In the genomic region with DNA sequence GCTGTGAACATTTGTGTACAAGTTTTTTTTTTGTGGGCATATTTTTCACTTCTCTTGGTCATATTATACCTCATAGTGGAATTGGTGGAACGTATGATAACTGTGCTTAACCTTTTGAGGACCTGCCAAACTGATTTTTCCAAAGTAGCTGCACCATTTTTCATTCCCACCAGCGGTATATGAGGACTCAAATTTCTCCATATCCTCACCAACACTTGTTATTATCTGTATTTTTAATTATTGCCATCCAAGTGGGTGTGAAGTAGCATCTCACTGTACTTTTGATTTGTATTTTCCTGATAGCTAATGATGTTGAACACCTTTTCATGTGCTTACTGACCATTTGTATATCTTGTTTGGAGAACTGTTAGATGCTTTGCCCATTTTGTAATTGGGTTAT, we compare ENCODE assay signal across 34 cellular contexts. TPM values are rescaled to one million over a fixed set of nuclear protein-coding genes. Genes with fewer than 3 reads are reported as not detected.
DNase-seq lines count a peak whose midpoint lies in the region; ATAC-seq, FAIRE-seq and TF ChIP-seq lines count a peak whose summit lies in the region.
"Had no signal": no experiment of that assay in that cellular context is flagged by ENCODE, and none has a peak within 500 bp of the region (broad histone marks: within the 10 kb centered on the region; RNA-seq: fewer than 3 reads in every experiment).

No MANE protein-coding gene starts in this region.

- H3K9ac ChIP-seq in K562 (ENCODE audit: insufficient read depth in 1 of 2, low read depth in 2 of 2, low read length in 2 of 2), result no peak overlapping the region
- H3K9ac ChIP-seq: BLaER1; BLaER1 treated with 17β-estradiol and CSF1 and Interleukin-3, amounts not matched to agents 10 nM and 100 nM had no signal

- intact Hi-C loops in K562 (cut with micrococcal nuclease), result no loop called here
- intact Hi-C loops in CD8-positive, alpha-beta T cell (cut with DNase I, micrococcal nuclease), result no loop called here

- H4K20me1 ChIP-seq in K562 (replicated peaks; ENCODE audit: control insufficient read depth, insufficient read depth, low read length), result no peaks in the 10 kb centered on the region
- H4K20me1 ChIP-seq: BLaER1; BLaER1 treated with 17β-estradiol and CSF1 and Interleukin-3, amounts not matched to agents 10 nM and 100 nM had no signal

- H3K27me3 Mint-ChIP-seq in CD8-positive, alpha-beta T cell (ENCODE audit: low read depth), result no peaks in the 10 kb centered on the region
- H3K27me3 Mint-ChIP-seq: B cell; CD4-positive, alpha-beta memory T cell; CD4-positive, alpha-beta T cell; CD4-positive, CD25-positive, alpha-beta regulatory T cell; CD8-positive, alpha-beta memory T cell had no signal

- TF ChIP-seq EP300 in K562 (IDR thresholded peaks at IDR 0.05; ENCODE audit: low read length), result no peak

- FAIRE-seq in GM12892 (lab: Jason Lieb, UNC), result peak; percentile 14
- no peak for FAIRE-seq in K562 (lab: Jason Lieb, UNC)
- FAIRE-seq in urothelium cell line (lab: Jason Lieb, UNC), result no peak
- FAIRE-seq: A204.1, A549, D721Med had no signal

- H3K4me1 ChIP-seq in HEK293 (ENCODE audit: control insufficient read depth, insufficient read depth, low read length) (no peaks in the 10 kb centered on the region), K562 (replicated peaks in 1 of 2; ENCODE audit: control insufficient read depth in 2 of 2, insufficient read depth in 2 of 2, low read length in 2 of 2) (no peaks in the 10 kb centered on the region)
- no peaks in the 10 kb centered on the region for H3K4me1 ChIP-seq in CD8-positive, alpha-beta T cell (ENCODE audit: insufficient read depth, low read length)
- H3K4me1 ChIP-seq: A549; BE2C; BLaER1; BLaER1 treated with 17β-estradiol and CSF1 and Interleukin-3, amounts not matched to agents 10 nM and 100 nM; Caco-2 had no signal

- H3K9me3 ChIP-seq in HEK293 (ENCODE audit: control insufficient read depth, insufficient read depth, low read depth, low read length) (no peaks in the 10 kb centered on the region), K562 (replicated peaks; ENCODE audit: control insufficient read depth, insufficient read depth, low read depth, low read length) (no peaks in the 10 kb centered on the region)
- H3K9me3 ChIP-seq in CD8-positive, alpha-beta T cell (ENCODE audit: low read length), result no peaks in the 10 kb centered on the region
- H3K9me3 ChIP-seq: A549, BE2C, Caco-2 had no signal

- peaks cover 10% of the 10 kb centered on the region for H3K9me3 Mint-ChIP-seq in CD8-positive, alpha-beta T cell

- no TSS peak for BruUV-seq in K562 (replicated peaks; lab: Mats Ljungman, UMichigan)

- CTCF ChIA-PET in HEK293 (lab: Yijun Ruan, JAX), result interaction anchor here (0.6 to 1.0 kb wide), 2 partner anchors 89 to 125 kb away, joined by 3 read pairs; no protein-coding TSS in a partner anchor
- CTCF ChIA-PET in K562 (lab: Yijun Ruan, JAX; ENCODE audit: low intra/inter-chr PET ratio), result no interaction called here
- CTCF ChIA-PET in CD8-positive, alpha-beta T cell (lab: Charles Lee), result no interaction called here

- TF ChIP-seq POLR2A in GM12892 (IDR thresholded peaks at IDR 0.05; ENCODE audit: low read depth, low read length), result no peak
- TF ChIP-seq POLR2A in K562 (conservative IDR thresholded peaks at IDR 0.05), result no peak

- no peak overlapping the region for H3K4me2 ChIP-seq in K562 (ENCODE audit: insufficient read depth, low read length)
- H3K4me2 ChIP-seq: A549; BLaER1; BLaER1 treated with 17β-estradiol and CSF1 and Interleukin-3, amounts not matched to agents 10 nM and 100 nM had no signal

- no peak for TF ChIP-seq RAD21 in K562 (CRISPR knock-in tag; conservative IDR thresholded peaks at IDR 0.05 in 1 of 2, IDR thresholded peaks at IDR 0.05 in 1 of 2)

- H3K36me3 ChIP-seq in HEK293 (ENCODE audit: control insufficient read depth in 2 of 2, insufficient read depth in 1 of 2, low read length in 2 of 2) (peaks cover 0 to 29% of the 10 kb centered on the region in 2 experiments; a peak in 2 of 3 replicates), K562 (ENCODE audit: control insufficient read depth, insufficient read depth, low read length) (no peaks in the 10 kb centered on the region; the same call in 2 of the 3 replicates)
- H3K36me3 ChIP-seq in CD8-positive, alpha-beta T cell (ENCODE audit: insufficient read depth, low read length), result no peaks in the 10 kb centered on the region
- H3K36me3 ChIP-seq: BE2C had no signal

- H3K4me3 ChIP-seq in HEK293 (ENCODE audit: low read depth, low read length) (no peak overlapping the region), K562 (no peak overlapping the region)
- H3K4me3 ChIP-seq in CD8-positive, alpha-beta T cell (ENCODE audit: low read depth, low read length), result no peak overlapping the region
- H3K4me3 ChIP-seq: A549; BLaER1; BLaER1 treated with 17β-estradiol and CSF1 and Interleukin-3, amounts not matched to agents 10 nM and 100 nM had no signal

- no peaks in the 10 kb centered on the region for H3K4me1 Mint-ChIP-seq in CD8-positive, alpha-beta T cell (ENCODE audit: low read depth)
- H3K4me1 Mint-ChIP-seq: B cell; CD14-positive monocyte; CD4-positive, alpha-beta memory T cell; CD4-positive, CD25-positive, alpha-beta regulatory T cell; CD8-positive, alpha-beta memory T cell had no signal

- H3K36me3 Mint-ChIP-seq in CD8-positive, alpha-beta T cell, result peaks cover 43% of the 10 kb centered on the region

- no peak overlapping the region for H3K4me3 Mint-ChIP-seq in CD8-positive, alpha-beta T cell
- H3K4me3 Mint-ChIP-seq: B cell; CD14-positive monocyte; CD4-positive, alpha-beta memory T cell; CD4-positive, alpha-beta T cell; CD4-positive, CD25-positive, alpha-beta regulatory T cell; CD8-positive, alpha-beta memory T cell had no signal

- H3K9me1 ChIP-seq in K562 (ENCODE audit: control insufficient read depth, insufficient read depth, low read length), result no peaks in the 10 kb centered on the region

- no peaks in the 10 kb centered on the region for H3K79me2 ChIP-seq in K562 (ENCODE audit: control insufficient read depth, insufficient read depth, low read length)

- in situ Hi-C loops in K562 (cut with MboI), result no loop called here

- no peak overlapping the region for H3K27ac ChIP-seq in HEK293 (ENCODE audit: extremely low read depth, low read depth, low read length)
- H3K27ac ChIP-seq in K562 (ENCODE audit: extremely low read depth, low read depth, low read length), result no peak overlapping the region
- no peak overlapping the region for H3K27ac ChIP-seq in CD8-positive, alpha-beta T cell (ENCODE audit: low read depth, low read length)
- H3K27ac ChIP-seq: 22Rv1; A549; BLaER1; BLaER1 treated with 17β-estradiol and CSF1 and Interleukin-3, amounts not matched to agents 10 nM and 100 nM; C4-2B had no signal

- POLR2A ChIA-PET in HEK293 (lab: Yijun Ruan, JAX), result no interaction called here
- POLR2A ChIA-PET in K562 (lab: Yijun Ruan, JAX), result no interaction called here
- POLR2A ChIA-PET in CD8-positive, alpha-beta T cell (lab: Charles Lee), result no interaction called here

- DNase-seq in GM12892 (ENCODE audit: insufficient read length) (no peak), K562 (ENCODE audit: extremely low read depth in 1 of 4, low spot score in 3 of 4) (no peak), urothelium cell line (ENCODE audit: low spot score) (no peak)
- no peak for DNase-seq in CD8-positive, alpha-beta T cell
- DNase-seq: 8988T; ACHN; AML-193; BE2C; C1 segment of cervical spinal cord; Caco-2; Calu3; CD4-positive, alpha-beta memory T cell; CD4-positive, alpha-beta T cell; CD4-positive, CD25-positive, alpha-beta regulatory T cell; CD8-positive, alpha-beta memory T cell; COR-L47; DMS 273 treated with DMSO at 0.1 percent for 48 hours; DMS153; DMS53; DMS79; DMS79 treated with DMSO at 0.1 percent for 48 hours; DND-41; EL had no signal

- TF ChIP-seq CTCF in HEK293 (tag by site-specific recombination; IDR thresholded peaks at IDR 0.05) (no peak), K562 (IDR thresholded peaks at IDR 0.05 in 2 of 3, conservative IDR thresholded peaks at IDR 0.05 in 1 of 3; ENCODE audit: insufficient read depth in 2 of 3, low read depth in 1 of 3, low read length in 3 of 3) (no peak)
- TF ChIP-seq CTCF in CD8-positive, alpha-beta T cell (IDR thresholded peaks at IDR 0.05), result no peak

- H3K27me3 ChIP-seq in K562 (ENCODE audit: control insufficient read depth in 2 of 2, insufficient read depth in 2 of 2, low read length in 2 of 2), result no peaks in the 10 kb centered on the region
- no peaks in the 10 kb centered on the region for H3K27me3 ChIP-seq in CD8-positive, alpha-beta T cell (ENCODE audit: insufficient read depth, low read length)
- H3K27me3 ChIP-seq: BE2C; BLaER1; BLaER1 treated with 17β-estradiol and CSF1 and Interleukin-3, amounts not matched to agents 10 nM and 100 nM had no signal

- ATAC-seq in K562, result no peak
- no peak for ATAC-seq in CD8-positive, alpha-beta T cell
- no peak for ATAC-seq in HG02973 (IDR thresholded peaks at IDR 0.05; ENCODE audit: unreplicated experiment)
- ATAC-seq: A549 had no signal

- 28% methylated on average over 2 of the region's 2 CpGs for WGBS in K562 (ENCODE audit: insufficient coverage, low coverage, missing lambda C conversion rate)

- no peak overlapping the region for H2AFZ ChIP-seq in K562 (ENCODE audit: low read depth, low read length)

- H3K27ac Mint-ChIP-seq in CD8-positive, alpha-beta T cell, result no peak overlapping the region
- H3K27ac Mint-ChIP-seq: B cell; CD14-positive monocyte; CD4-positive, alpha-beta memory T cell; CD4-positive, alpha-beta T cell; CD4-positive, CD25-positive, alpha-beta regulatory T cell; CD8-positive, alpha-beta memory T cell had no signal

TF ChIP-seq in HEK293, 187 proteins besides CTCF, POLR2A, EP300 and RAD21 (continues in another document):
- peak; percentile 86 for TF ChIP-seq ZNF184 (tag by site-specific recombination; IDR thresholded peaks at IDR 0.05)

TF ChIP-seq in K562, 482 proteins besides CTCF, POLR2A, EP300 and RAD21 (continues in another document):
- TF ChIP-seq ZNF584 (CRISPR knock-in tag; IDR thresholded peaks at IDR 0.05; ENCODE audit: low read depth), result no peak

RNA-seq across cellular contexts. Expression of a gene that starts 47.8 kb away (rescaled TPM):
- polyA plus RNA-seq in GM12892 (2012; ENCODE audit: missing spikeins), result 3.1 TPM
- 6.2 and 22.3 TPM in 2 replicates for total RNA-seq in K562 (2011; cell fraction: chromatin; rRNA removed; ENCODE audit: low replicate concordance)
- total RNA-seq in K562 (2011; cell fraction: nucleolus; rRNA removed), result 3.3 and 5.3 TPM in 2 replicates
- 7.5 and 10.8 TPM in 2 replicates for total RNA-seq in K562 (2011; cell fraction: nucleoplasm; rRNA removed)
- total RNA-seq in K562 (2014; rRNA removed) (3.9 and 4.4 TPM in 2 replicates), K562 (2014; rRNA removed; fragmentation: Illumina TruSeq; extraction: Trizol) (6.8 and 7.9 TPM in 2 replicates), K562 (2015; rRNA removed; fragmentation: Illumina TruSeq; extraction: Trizol) (8.4 and 9.2 TPM in 2 replicates), K562 (2021) (3.5 and 3.8 TPM in 2 replicates)
- polyA plus RNA-seq in K562 (2011; rRNA removed) (2.3 and 5.7 TPM in 2 replicates), K562 (2014; fragmentation: Illumina TruSeq; extraction: Trizol) (5.0 and 5.6 TPM in 2 replicates), K562 (2014; fragmentation: Nextera tagmentation; extraction: Ambion mirVana) (1 to 10 TPM; 1.9 to 3.7 TPM), K562 (2014; rRNA removed) (3.1 and 4.3 TPM in 2 replicates)
- 0.78 and 1.4 TPM in 2 replicates for polyA plus RNA-seq in K562 (2011; cell fraction: cytosol; rRNA removed)
- polyA plus RNA-seq in K562 (2011; cell fraction: nucleus; rRNA removed), result 2.7 and 4.5 TPM in 2 replicates
- polyA plus RNA-seq in K562 (2012), result 2.7 and 5.3 TPM in 2 replicates
- 5.1 and 6.1 TPM in 2 replicates for polyA minus RNA-seq in K562 (2011; rRNA and poly(A)+ RNA removed)
- 0.91 and 2.6 TPM in 2 replicates for polyA minus RNA-seq in K562 (2011; cell fraction: cytosol; rRNA and poly(A)+ RNA removed)
- 8.8 and 10.2 TPM in 2 replicates for polyA minus RNA-seq in K562 (2011; cell fraction: nucleus; rRNA and poly(A)+ RNA removed)
- total RNA-seq in CD8-positive, alpha-beta T cell, result under 1 TPM; 0.56 to 0.57 TPM
